In the genomic region with DNA sequence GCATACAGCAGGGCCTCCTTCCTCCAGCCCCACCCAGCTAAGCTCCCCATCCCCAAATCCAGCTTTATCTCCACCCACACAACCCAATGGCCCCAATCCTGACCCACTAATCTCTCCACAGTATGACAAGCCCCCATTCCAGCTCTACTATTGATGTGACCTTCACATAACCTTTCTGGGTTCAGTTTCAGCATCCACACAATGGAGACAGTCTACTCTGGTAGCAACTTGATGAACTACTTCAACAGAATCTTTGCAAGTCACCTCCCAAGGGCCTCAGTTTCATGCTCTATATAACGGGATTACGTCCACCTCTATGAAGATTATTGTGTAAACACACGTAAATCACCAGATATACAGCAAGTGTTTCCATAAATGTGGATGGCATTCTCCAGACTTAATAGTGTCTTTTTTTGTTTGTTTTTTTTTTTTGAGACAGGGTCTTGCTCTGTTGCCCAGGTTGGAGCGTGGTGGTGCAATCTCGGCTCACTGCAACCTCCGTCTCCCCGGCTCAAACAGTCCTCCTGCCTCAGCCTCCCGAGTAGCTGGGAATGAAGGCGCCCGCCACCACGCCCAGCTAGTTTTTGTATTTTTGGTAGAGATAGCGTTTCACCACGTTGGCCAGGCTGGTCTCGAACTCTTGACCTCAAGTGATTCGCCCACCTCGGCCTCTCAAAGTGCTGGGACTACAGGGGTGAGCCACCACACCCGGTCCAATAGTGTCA, we compare ENCODE assay signal across 8 cellular contexts. TPM values are rescaled to one million over a fixed set of nuclear protein-coding genes. Genes with fewer than 3 reads are reported as not detected.
DNase-seq lines count a peak whose midpoint lies in the region; ATAC-seq and TF ChIP-seq lines count a peak whose summit lies in the region.

No MANE protein-coding gene starts in this region.

- H3K27me3 ChIP-seq in Peyer's patch = no peaks in the 10 kb centered on the region

- peaks cover 0 to 16% (median 0%) of the 10 kb centered on the region in 4 donors for H3K4me1 ChIP-seq in Peyer's patch

- H3K4me3 ChIP-seq in GM12864 (ENCODE audit: low read depth, low read length) (peak overlapping the region; percentile 83), Peyer's patch (peak overlapping the region; percentile 77 to 91 (median 81)), retinal pigment epithelial cell (ENCODE audit: low read length) (peak overlapping the region; percentile 82)

- H3K36me3 ChIP-seq in Peyer's patch = no peaks in the 10 kb centered on the region

- no peaks in the 10 kb centered on the region for H3K9me3 ChIP-seq in Peyer's patch

- TF ChIP-seq CTCF in GM12864 (IDR thresholded peaks at IDR 0.05; ENCODE audit: low read depth, low read length, missing control alignments) (no peak), Peyer's patch (IDR thresholded peaks at IDR 0.05) (no peak), retinal pigment epithelial cell (conservative IDR thresholded peaks at IDR 0.05; ENCODE audit: low read depth, low read length) (no peak)

- no peak for ATAC-seq in GM21423 (IDR thresholded peaks at IDR 0.05; ENCODE audit: unreplicated experiment)

- TF ChIP-seq POLR2A in Peyer's patch (IDR thresholded peaks at IDR 0.05) = no peak
- no peak for TF ChIP-seq POLR2A in erythroblast (IDR thresholded peaks at IDR 0.05; ENCODE audit: low read length)

- H3K27ac ChIP-seq in Peyer's patch = peak overlapping the region in 1 of 4 donors; percentile 91

- DNase-seq in GM12864 (ENCODE audit: low read depth) = no peak
- DNase-seq in Peyer's patch = no peak
- DNase-seq in erythroblast (lab: John Stamatoyannopoulos, UW) = peak; percentile 41 to 71
- DNase-seq in retinal pigment epithelial cell (ENCODE audit: low read depth) = no peak
- no peak for DNase-seq in NCI-H1105 treated with DMSO at 0.1 percent for 48 hours (lab: John Stamatoyannopoulos, UW)
- no peak for DNase-seq in activated effector memory CD4-positive, alpha-beta T cell treated with anti-CD3 and anti-CD28 coated beads, Interleukin-2, amount 50 U/mL, for 16 hours
- no peak for DNase-seq in GM19238 (ENCODE audit: insufficient read length, low spot score)

RNA-seq across cellular contexts. Expression of gene AHCY, which starts 1.4 kb away (rescaled TPM):
- 10 to 100 TPM; 46.9 to 52.4 (median 49.4) TPM for total RNA-seq in Peyer's patch

Comparison
In these comparisons a context has a peak if more than half of its experiments do, and no peak if none do; other contexts are left out.
1. DNase-seq: peak in erythroblast (2 of 2); none in GM12864 (single experiment), Peyer's patch (0 of 3), retinal pigment epithelial cell (single experiment), NCI-H1105 treated with DMSO at 0.1 percent for 48 hours (single experiment), activated effector memory CD4-positive, alpha-beta T cell treated with anti-CD3 and anti-CD28 coated beads, Interleukin-2, amount 50 U/mL, for 16 hours (single experiment) and GM19238 (single experiment).
2. Peak in every context shown above with its lines, with median percentiles within 50 percentile points of each other: H3K4me3 ChIP-seq.